In genomic region chr18:48832961-48833700, GRCh38 we compare ENCODE assay signal across 7 cellular contexts.
DNase-seq lines count a peak whose midpoint lies in the region; FAIRE-seq and TF ChIP-seq lines count a peak whose summit lies in the region.

No MANE protein-coding gene starts in this region.

- no peaks in the 10 kb centered on the region for H3K27me3 Mint-ChIP-seq in activated naive CD8-positive, alpha-beta T cell treated with anti-CD3 and anti-CD28 coated beads for 36 hours

- TF ChIP-seq CTCF in keratinocyte (optimal IDR thresholded peaks at IDR 0.05 in 1 of 3, IDR thresholded peaks at IDR 0.05 in 1 of 3, conservative IDR thresholded peaks at IDR 0.05 in 1 of 3; ENCODE audit: extremely low read depth in 1 of 3, insufficient read depth in 2 of 3, low read length in 3 of 3) (no peak), tibial artery (IDR thresholded peaks at IDR 0.05) (no peak), D721Med (IDR thresholded peaks at IDR 0.05; ENCODE audit: insufficient read depth, missing control alignments) (no peak)

- H3K9me3 Mint-ChIP-seq in activated naive CD8-positive, alpha-beta T cell treated with anti-CD3 and anti-CD28 coated beads for 36 hours: no peaks in the 10 kb centered on the region

- peaks cover 55% of the 10 kb centered on the region for H3K4me1 Mint-ChIP-seq in activated naive CD8-positive, alpha-beta T cell treated with anti-CD3 and anti-CD28 coated beads for 36 hours

- H3K27ac Mint-ChIP-seq in activated naive CD8-positive, alpha-beta T cell treated with anti-CD3 and anti-CD28 coated beads for 36 hours: peak overlapping the region; percentile 98

- H3K9ac ChIP-seq in keratinocyte (ENCODE audit: control insufficient read depth, extremely low read depth, insufficient read depth, low read length): peak overlapping the region; percentile 40

- DNase-seq in GM12892 (ENCODE audit: insufficient read length): no peak
- peak; percentile 30 for DNase-seq in NCI-H774 (lab: John Stamatoyannopoulos, UW)
- no peak for DNase-seq in activated naive CD8-positive, alpha-beta T cell treated with anti-CD3 and anti-CD28 coated beads for 36 hours
- DNase-seq in keratinocyte (ENCODE audit: low read depth, low spot score): peak; percentile 76
- DNase-seq in tibial artery: peak; percentile 42 to 83
- DNase-seq in nucleus accumbens (lab: John Stamatoyannopoulos, UW): no peak
- DNase-seq in D721Med (ENCODE audit: insufficient read length, low spot score): no peak

- peaks cover 2% of the 10 kb centered on the region for H3K9me1 ChIP-seq in keratinocyte (ENCODE audit: control insufficient read depth, extremely low read depth, insufficient read depth, low read length)

- H3K9me3 ChIP-seq in keratinocyte (ENCODE audit: control insufficient read depth, low read depth, low read length): no peaks in the 10 kb centered on the region
- H3K9me3 ChIP-seq in tibial artery: no peaks in the 10 kb centered on the region

- dilution Hi-C loops in keratinocyte (cut with MboI; ENCODE audit: extremely low pct_ligation_motif_present, low sequenced_read_pairs): no loop called here

- H3K4me3 ChIP-seq in keratinocyte (ENCODE audit: control insufficient read depth in 2 of 3, extremely low read depth in 1 of 3, insufficient read depth in 2 of 3, low read depth in 1 of 3, low read length in 3 of 3): peak overlapping the region in 1 of 3 experiments; percentile 9
- H3K4me3 ChIP-seq in tibial artery: peak overlapping the region in 1 of 2 donors; percentile 15

- H3K79me2 ChIP-seq in keratinocyte (ENCODE audit: control insufficient read depth, insufficient read depth, low read length): no peaks in the 10 kb centered on the region

- no peaks in the 10 kb centered on the region for H3K27me3 ChIP-seq in keratinocyte (ENCODE audit: control insufficient read depth, extremely low read depth, insufficient read depth, low read length)
- H3K27me3 ChIP-seq in tibial artery: no peaks in the 10 kb centered on the region

- H3K36me3 ChIP-seq in keratinocyte (ENCODE audit: control insufficient read depth in 2 of 2, extremely low read depth in 1 of 2, insufficient read depth in 2 of 2, low read length in 2 of 2) (no peaks in the 10 kb centered on the region), tibial artery (no peaks in the 10 kb centered on the region)

- H3K4me3 Mint-ChIP-seq in activated naive CD8-positive, alpha-beta T cell treated with anti-CD3 and anti-CD28 coated beads for 36 hours: peak overlapping the region; percentile 90

- H3K4me2 ChIP-seq in keratinocyte (ENCODE audit: control insufficient read depth, extremely low read depth, insufficient read depth, low read depth, low read length): peak overlapping the region; percentile 57

- intact Hi-C loops in tibial artery (cut with DNase I; ENCODE audit: low total_unique reads): no loop called here

- no peaks in the 10 kb centered on the region for H4K20me1 ChIP-seq in keratinocyte (ENCODE audit: control insufficient read depth, extremely low read depth, insufficient read depth, low read length)

- peak overlapping the region; percentile 38 for H3K27ac ChIP-seq in keratinocyte (ENCODE audit: control insufficient read depth, insufficient read depth, low read length)
- peak overlapping the region; percentile 63 to 89 for H3K27ac ChIP-seq in tibial artery

- H2AFZ ChIP-seq in keratinocyte (ENCODE audit: control insufficient read depth, low read length): no peak overlapping the region

- TF ChIP-seq POLR2A in GM12892 (IDR thresholded peaks at IDR 0.05; ENCODE audit: low read depth, low read length): no peak

- H3K4me1 ChIP-seq in keratinocyte (ENCODE audit: control insufficient read depth, extremely low read depth, insufficient read depth, low read length) (peaks cover 43% of the 10 kb centered on the region), tibial artery (peaks cover 6 to 80% (median 59%) of the 10 kb centered on the region in 4 donors)

- peaks cover 7% of the 10 kb centered on the region for H3K36me3 Mint-ChIP-seq in activated naive CD8-positive, alpha-beta T cell treated with anti-CD3 and anti-CD28 coated beads for 36 hours

- FAIRE-seq in GM12892 (lab: Jason Lieb, UNC) (peak; percentile 73), keratinocyte (lab: Jason Lieb, UNC) (peak; percentile 98), D721Med (lab: Jason Lieb, UNC) (no peak)

Comparison
In these comparisons a context has a peak if more than half of its experiments do, and no peak if none do; other contexts are left out.
1. DNase-seq: peak in NCI-H774 (single experiment), keratinocyte (single experiment) and tibial artery (2 of 2); none in GM12892 (single experiment), activated naive CD8-positive, alpha-beta T cell treated with anti-CD3 and anti-CD28 coated beads for 36 hours (single experiment), nucleus accumbens (0 of 56) and D721Med (single experiment).